In genomic region chr7:2551418-2551817, GRCh38 we compare ENCODE assay signal across 20 cellular contexts.
"Had no signal": no experiment of that assay in that cellular context is flagged by ENCODE, and none has a peak within 500 bp of the region (broad histone marks: within the 10 kb centered on the region; RNA-seq: fewer than 3 reads in every experiment).

No MANE protein-coding gene starts in this region.

- ATAC-seq: esophagus mucosa, heart left ventricle, left lobe of liver, natural killer cell, pancreas, psoas muscle had no signal

- H3K27me3 ChIP-seq: dorsolateral prefrontal cortex, heart left ventricle, neural progenitor cell, pancreas, tibial artery, upper lobe of left lung, vagina had no signal

- H3K9me3 Mint-ChIP-seq: natural killer cell; neural progenitor cell; stimulated activated naive CD8-positive, alpha-beta T cell treated with anti-CD3 and anti-CD28 coated beads, Interleukin-15, Interleukin-2, amounts not matched to agents 100 ng/mL and 50 ng/mL, for 24 hours had no signal

- H3K4me3 Mint-ChIP-seq: natural killer cell; neural progenitor cell; stimulated activated naive CD8-positive, alpha-beta T cell treated with anti-CD3 and anti-CD28 coated beads, Interleukin-15, Interleukin-2, amounts not matched to agents 100 ng/mL and 50 ng/mL, for 24 hours had no signal

- H3K36me3 Mint-ChIP-seq: natural killer cell had no signal

- H3K27ac Mint-ChIP-seq: natural killer cell; neural progenitor cell; stimulated activated naive CD8-positive, alpha-beta T cell treated with anti-CD3 and anti-CD28 coated beads, Interleukin-15, Interleukin-2, amounts not matched to agents 100 ng/mL and 50 ng/mL, for 24 hours had no signal

- H3K9me3 ChIP-seq: heart left ventricle, pancreas, psoas muscle, tibial artery, upper lobe of left lung, vagina had no signal

- H3K27ac ChIP-seq: dorsolateral prefrontal cortex, heart left ventricle, neural progenitor cell, pancreas, psoas muscle, tibial artery, upper lobe of left lung, vagina had no signal

- H3K4me3 ChIP-seq: dorsolateral prefrontal cortex, heart left ventricle, neural progenitor cell, pancreas, psoas muscle, tibial artery, upper lobe of left lung, vagina had no signal

- H3K27me3 Mint-ChIP-seq: stimulated activated naive CD8-positive, alpha-beta T cell treated with anti-CD3 and anti-CD28 coated beads, Interleukin-15, Interleukin-2, amounts not matched to agents 100 ng/mL and 50 ng/mL, for 24 hours had no signal

- DNase-seq: cortex of kidney; effector memory CD4-positive, alpha-beta T cell; heart left ventricle; hippocampal formation; mammary epithelial cell; natural killer cell; nucleus accumbens; psoas muscle; retina; small intestine; stimulated activated CD4-positive, alpha-beta T cell treated with anti-CD3 and anti-CD28 coated beads, Interleukin-12 subunit alpha, Interleukin-12 subunit beta, amount 100 ng/mL, for 4 hours had no signal
